In the genomic region with DNA sequence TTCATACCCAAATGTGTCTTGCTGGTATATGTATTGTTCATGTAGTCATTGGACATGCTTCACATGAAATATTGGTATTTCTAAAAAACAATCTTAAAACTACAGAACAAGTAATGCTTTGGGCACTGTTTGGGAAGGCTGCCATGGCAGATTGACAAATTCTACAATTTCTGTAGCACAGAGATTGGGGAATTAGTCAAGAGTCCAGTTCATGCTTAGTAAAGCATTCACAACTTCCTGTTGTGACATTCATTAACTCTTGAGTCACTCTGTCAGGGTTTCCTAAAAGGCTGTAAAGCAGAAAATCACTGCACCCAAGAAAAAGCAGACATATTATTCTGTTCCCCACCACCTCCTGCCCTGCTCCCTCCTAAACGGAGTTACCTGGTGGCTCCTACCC, we compare ENCODE assay signal across 14 cellular contexts.
DNase-seq lines count a peak whose midpoint lies in the region; ATAC-seq, FAIRE-seq and TF ChIP-seq lines count a peak whose summit lies in the region.
"Had no signal": no experiment of that assay in that cellular context is flagged by ENCODE, and none has a peak within 500 bp of the region (broad histone marks: within the 10 kb centered on the region; RNA-seq: fewer than 3 reads in every experiment).

No MANE protein-coding gene starts in this region.

- FAIRE-seq in urothelium cell line (lab: Jason Lieb, UNC): no peak
- FAIRE-seq: TTC549 had no signal

- DNase-seq in cardiac fibroblast (ENCODE audit: low read depth in 2 of 2) (peak; percentile 73 to 85), skeletal muscle cell (ENCODE audit: low read depth) (peak; percentile 54), NCI-H69 (lab: John Stamatoyannopoulos, UW) (no peak), GF-D8 (lab: John Stamatoyannopoulos, UW) (no peak), urothelium cell line (ENCODE audit: low spot score) (no peak)
- DNase-seq: cerebellar nuclear complex, DMS 273 treated with DMSO at 0.1 percent for 48 hours, NCI-H187, occipital lobe had no signal

- no peak overlapping the region for H3K4me3 ChIP-seq in cardiac fibroblast (replicated peaks in 1 of 2; ENCODE audit: low read depth in 2 of 2, low read length in 2 of 2)
- H3K4me3 ChIP-seq in skeletal muscle cell (ENCODE audit: low read depth, low read length): no peak overlapping the region
- H3K4me3 ChIP-seq: HAP-1, thoracic aorta had no signal

- peak; percentile 72 for ATAC-seq in GM18508 (IDR thresholded peaks at IDR 0.05; ENCODE audit: insufficient read depth, unreplicated experiment)
- ATAC-seq in HG03196 (IDR thresholded peaks at IDR 0.05; ENCODE audit: unreplicated experiment): peak; percentile 56

- no peak for TF ChIP-seq CTCF in cardiac fibroblast (IDR thresholded peaks at IDR 0.05; ENCODE audit: low read depth, low read length)

Comparison
In these comparisons a context has a peak if more than half of its experiments do, and no peak if none do; other contexts are left out.
1. DNase-seq: peak in cardiac fibroblast (2 of 2) and skeletal muscle cell (single experiment); none in NCI-H69 (single experiment), GF-D8 (single experiment) and urothelium cell line (single experiment).